In genomic region chr14:34714320-34715107, GRCh38 we compare ENCODE assay signal across 8 cellular contexts. TPM values are rescaled to one million over a fixed set of nuclear protein-coding genes. Genes with fewer than 3 reads are reported as not detected.
DNase-seq lines count a peak whose midpoint lies in the region; TF ChIP-seq lines count a peak whose summit lies in the region.

TSS of gene CFL2 (minus strand) at chr14:34714593. CDS start at chr14:34714540, 53 bp downstream.

- H4K91ac ChIP-seq in H9 (ENCODE audit: insufficient read length, low read depth, low read length), result no peak within 1 kb of the TSS

- H3K4me1 Mint-ChIP-seq in H9, result peaks cover 10 to 11% of the 10 kb centered on the region in 2 experiments

- DNase-seq in GDM1 (lab: John Stamatoyannopoulos, UW) (peak; percentile 62), H9 (peak; percentile 89), MM.1S (peak; percentile 64), SK-MEL-5 (ENCODE audit: low read depth, low spot score) (peak; percentile 67), globus pallidus (ENCODE audit: low spot score) (peak; percentile 95), occipital lobe (lab: John Stamatoyannopoulos, UW) (peak; percentile 87), superior temporal gyrus (ENCODE audit: extremely low spot score) (peak; percentile 89)
- peak; percentile 66 for DNase-seq in activated naive CD4-positive, alpha-beta T cell treated with anti-CD3 and anti-CD28 coated beads, Interleukin-2, amount 50 U/mL, for 16 hours

- H4K20me1 ChIP-seq in H9 (ENCODE audit: control insufficient read depth, insufficient read depth, insufficient read length) (no peaks in the 10 kb centered on the region), MM.1S (ENCODE audit: insufficient read depth, low read length) (no peaks in the 10 kb centered on the region)

- no peak within 1 kb of the TSS for H2BK120ac ChIP-seq in H9 (ENCODE audit: low read depth, low read length, poor library complexity, severe bottlenecking)

- no peaks in the 10 kb centered on the region for H3K27me3 ChIP-seq in H9 (ENCODE audit: insufficient read depth, low read length)
- H3K27me3 ChIP-seq in MM.1S (replicated peaks; ENCODE audit: insufficient read depth, low read length), result no peaks in the 10 kb centered on the region

- H3K4ac ChIP-seq in H9 (ENCODE audit: low read depth, low read length), result no peak within 1 kb of the TSS

- no peaks in the 10 kb centered on the region for H3K79me1 ChIP-seq in H9 (ENCODE audit: insufficient read depth, low read depth, low read length, poor library complexity, severe bottlenecking)

- H2AK5ac ChIP-seq in H9 (ENCODE audit: insufficient read length, low read length), result no peak within 1 kb of the TSS

- peaks cover 13% of the 10 kb centered on the region for H3K27me3 Mint-ChIP-seq in H9 (ENCODE audit: low read depth)

- no peak within 1 kb of the TSS for H2BK12ac ChIP-seq in H9 (ENCODE audit: insufficient read length, low read depth, low read length)

- no peak within 1 kb of the TSS for H2BK20ac ChIP-seq in H9 (ENCODE audit: low read depth, low read length, poor library complexity, severe bottlenecking)

- WGBS in H9 (ENCODE audit: extremely low coverage, insufficient read length, low lambda C conversion rate), result no CpG with 5 or more reads among the region's 75 CpGs

- H3K9me3 Mint-ChIP-seq in H9, result no peaks in the 10 kb centered on the region

- H2BK15ac ChIP-seq in H9 (ENCODE audit: low read depth, low read length), result no peak within 1 kb of the TSS

- H3K27ac ChIP-seq in H9 (ENCODE audit: insufficient read length, low read depth, low read length), result peak within 1 kb of the TSS; percentile 43
- H3K27ac ChIP-seq in MM.1S (ENCODE audit: low read length), result peak within 1 kb of the TSS; percentile 52; the same call in 1 of the 2 replicates

- peak within 1 kb of the TSS; percentile 73 for H3K4me3 ChIP-seq in MM.1S (ENCODE audit: low read length)

- no peak within 1 kb of the TSS for H4K8ac ChIP-seq in H9 (replicated peaks; ENCODE audit: insufficient read length, low read depth, low read length)

- peaks cover 8% of the 10 kb centered on the region for H3K23me2 ChIP-seq in H9 (ENCODE audit: insufficient read length, low read depth, low read length, poor library complexity, severe bottlenecking)

- H2AFZ ChIP-seq in H9 (ENCODE audit: low read length) (peak within 1 kb of the TSS; percentile 24), MM.1S (ENCODE audit: low read length) (0 out of 2 replicates have a peak within 1 kb of the TSS, but pooled peaks have one; percentile 38)

- H3K14ac ChIP-seq in H9 (ENCODE audit: insufficient read depth, low read length), result peak within 1 kb of the TSS; percentile 94; the same call in 1 of the 2 replicates

- H3K4me1 ChIP-seq in H9 (ENCODE audit: insufficient read depth, low read length) (no peaks in the 10 kb centered on the region), MM.1S (ENCODE audit: low read length) (peaks cover 19% of the 10 kb centered on the region)

- TF ChIP-seq CTCF in H9 (conservative IDR thresholded peaks at IDR 0.05) (no peak), MM.1S (IDR thresholded peaks at IDR 0.05; ENCODE audit: low read length) (no peak)

- H3K4me2 ChIP-seq in H9 (ENCODE audit: insufficient read depth, insufficient read length, low read length), result peak within 1 kb of the TSS; percentile 96
- H3K4me2 ChIP-seq in MM.1S (ENCODE audit: low read depth, low read length), result peak within 1 kb of the TSS; percentile 66

- no peak within 1 kb of the TSS for H3K23ac ChIP-seq in H9 (ENCODE audit: insufficient read length, low read depth, low read length)

- H3F3A ChIP-seq in MM.1S (ENCODE audit: insufficient read depth, low read length), result peaks cover 3% of the 10 kb centered on the region; the same call in 1 of the 2 replicates

- H3K27ac Mint-ChIP-seq in H9, result peak within 1 kb of the TSS; percentile 89 to 93 (median 90); a peak in 5 of 7 replicates

- peak within 1 kb of the TSS; percentile 81 for H3K18ac ChIP-seq in H9 (ENCODE audit: insufficient read length, low read depth, low read length)

- H3K79me2 ChIP-seq in H9 (ENCODE audit: insufficient read depth, low read length) (no peaks in the 10 kb centered on the region), MM.1S (ENCODE audit: low read length) (peaks cover 28% of the 10 kb centered on the region)

- no peaks in the 10 kb centered on the region for H3K36me3 ChIP-seq in MM.1S (replicated peaks; ENCODE audit: insufficient read depth, low read length)

- H3K56ac ChIP-seq in H9 (ENCODE audit: insufficient read length, low read depth, low read length), result no peak within 1 kb of the TSS

- H3K9me3 ChIP-seq in H9 (ENCODE audit: control insufficient read depth, low read depth, low read length), result no peaks in the 10 kb centered on the region
- H3K9me3 ChIP-seq in MM.1S (replicated peaks; ENCODE audit: insufficient read depth, low read length), result no peaks in the 10 kb centered on the region

- H3K4me3 Mint-ChIP-seq in H9, result peak within 1 kb of the TSS; percentile 87 to 91

- H3K9ac ChIP-seq in H9 (ENCODE audit: extremely low read depth, insufficient read length, low read length) (peak within 1 kb of the TSS; percentile 90), MM.1S (ENCODE audit: low read length) (peak within 1 kb of the TSS; percentile 70)

- no peak within 1 kb of the TSS for H4K5ac ChIP-seq in H9 (ENCODE audit: insufficient read length, low read depth, low read length)

- H3K9me2 ChIP-seq in MM.1S (replicated peaks; ENCODE audit: insufficient read depth, low read length), result no peaks in the 10 kb centered on the region

- no peak within 1 kb of the TSS for H2BK5ac ChIP-seq in H9 (ENCODE audit: insufficient read length, low read length)

- in situ Hi-C loops in SK-MEL-5 (cut with HindIII; ENCODE audit: low pct_unique_long_range_greater_than_20kb, low sequenced_read_pairs), result no loop called here

- peaks cover 0 to 18% (median 10%) of the 10 kb centered on the region in 3 experiments; a peak in 5 of 7 replicates for H3K36me3 Mint-ChIP-seq in H9 (ENCODE audit: insufficient read depth in 1 of 3, low read depth in 3 of 3)

- H3T11ph ChIP-seq in H9 (ENCODE audit: low read length), result no peak within 1 kb of the TSS

RNA-seq across cellular contexts. Expression of gene CFL2, which starts in this region (rescaled TPM):
- 13.9 and 14.2 TPM in 2 replicates for total RNA-seq in H9 (2021)
- 103 and 104 TPM in 2 replicates for total RNA-seq in SK-MEL-5 (2014; rRNA removed; shearing (Covaris generic))
- polyA plus RNA-seq in SK-MEL-5 (2015; cell fraction: cytosol; rRNA removed), result 51.3 and 60.5 TPM in 2 replicates
- 19.2 and 20.6 TPM in 2 replicates for polyA plus RNA-seq in SK-MEL-5 (2015; cell fraction: nucleus; rRNA removed)
- total RNA-seq in occipital lobe, result 56.8 TPM

Comparison
In these comparisons a context has a peak if more than half of its experiments do, and no peak if none do; other contexts are left out.
1. Peak in every context shown above with its lines: DNase-seq, H3K4me3 ChIP-seq and H3K27ac ChIP-seq.